9 cellular contexts compared by ENCODE assay signal in the genomic region with DNA sequence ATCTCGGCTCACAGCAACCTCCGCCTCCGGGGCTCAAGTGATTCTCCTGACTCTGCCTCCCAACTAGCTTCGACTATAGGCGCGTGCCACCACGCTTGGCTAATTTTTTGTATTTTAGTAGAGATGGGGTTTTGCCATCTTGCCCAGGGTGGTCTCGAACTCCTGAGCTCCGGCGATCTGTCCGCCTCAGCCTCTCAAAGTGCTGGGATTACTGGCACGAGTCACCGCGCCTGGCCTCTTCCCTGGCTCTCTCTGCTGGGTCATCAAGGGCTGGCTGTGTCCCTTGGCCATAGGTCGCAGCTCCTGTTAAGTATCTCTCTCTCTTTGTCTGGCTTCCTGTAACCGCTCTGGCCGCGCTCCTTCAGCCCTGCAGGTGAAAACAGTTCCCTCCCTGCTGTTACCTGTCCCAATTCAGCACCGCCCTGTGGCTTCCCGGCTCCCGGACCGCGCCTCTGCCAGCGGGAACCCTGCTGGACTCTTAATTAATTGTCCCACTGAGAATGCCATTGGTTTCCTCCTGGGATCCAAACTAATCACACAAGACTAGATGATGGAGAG. TPM values are rescaled to one million over a fixed set of nuclear protein-coding genes. Genes with fewer than 3 reads are reported as not detected.
A peak's percentile ranks its signal among the peaks of the same experiment; 100 is the strongest.
DNase-seq lines count a peak whose midpoint lies in the region; ATAC-seq, FAIRE-seq and TF ChIP-seq lines count a peak whose summit lies in the region.
"Had no signal": no experiment of that assay in that cellular context is flagged by ENCODE, and none has a peak within 500 bp of the region (broad histone marks: within the 10 kb centered on the region; RNA-seq: fewer than 3 reads in every experiment).

No MANE protein-coding gene starts in this region.

- ATAC-seq in GM12878: no peak
- no peak for ATAC-seq in HG03432 (IDR thresholded peaks at IDR 0.05; ENCODE audit: unreplicated experiment)

- H3K27me3 ChIP-seq in AG04450 (ENCODE audit: control insufficient read depth, insufficient read depth, low read length) (peaks cover 12% of the 10 kb centered on the region), HUES48 (ENCODE audit: control insufficient read depth, insufficient read depth, low read length) (peaks cover 28% of the 10 kb centered on the region), GM12878 (replicated peaks in 1 of 2; ENCODE audit: control insufficient read depth in 2 of 2, insufficient read depth in 2 of 2, low read length in 1 of 2) (peaks cover 2 to 7% of the 10 kb centered on the region in 2 experiments; a peak in 2 of 4 replicates), layer of hippocampus (ENCODE audit: control insufficient read depth, insufficient read depth, low read length) (peaks cover 2% of the 10 kb centered on the region)

- no peak for TF ChIP-seq RAD21 in GM12878 (IDR thresholded peaks at IDR 0.05; ENCODE audit: insufficient read depth, low read depth, low read length)

- H3K4me3 ChIP-seq in AG04450 (ENCODE audit: low read depth, low read length) (peak overlapping the region; percentile 83), HUES48 (ENCODE audit: low read depth, low read length) (peak overlapping the region; percentile 87), GM12878 (peak overlapping the region; percentile 85)

- CTCF ChIA-PET in AG04450 (lab: Charles Lee): interaction anchor here (1.6 kb wide), 1 partner anchor 189 kb away, joined by 5 read pairs; no protein-coding TSS in a partner anchor
- CTCF ChIA-PET in GM12878 (lab: Yijun Ruan, JAX): no interaction called here

- H2AFZ ChIP-seq in GM12878 (ENCODE audit: control insufficient read depth, low read depth, low read length): peak overlapping the region; percentile 66; the same call in 1 of the 2 replicates

- no TSS peak for BruUV-seq in GM12878 (replicated peaks; lab: Mats Ljungman, UMichigan)

- DNase-seq in AG04450 (ENCODE audit: low read depth, low spot score) (no peak), GM12878 (ENCODE audit: low read depth, low spot score) (no peak), glomerular visceral epithelial cell (ENCODE audit: extremely low spot score) (no peak), NCI-H446 treated with DMSO at 0.1 percent for 48 hours (lab: John Stamatoyannopoulos, UW) (no peak)

- H3K27ac ChIP-seq in AG04450 (ENCODE audit: low read depth, low read length): peak overlapping the region; percentile 21
- H3K27ac ChIP-seq in HUES48 (ENCODE audit: low read depth, low read length): no peak overlapping the region
- H3K27ac ChIP-seq in GM12878 (ENCODE audit: control insufficient read depth, insufficient read depth): no peak overlapping the region
- peak overlapping the region; percentile 91 for H3K27ac ChIP-seq in layer of hippocampus (ENCODE audit: low read depth, low read length)
- peak overlapping the region; percentile 87 for H3K27ac ChIP-seq in temporal lobe (ENCODE audit: low read depth, low read length)

- POLR2A ChIA-PET in AG04450 (lab: Yijun Ruan, JAX): interaction anchor here (1.2 kb wide), 1 partner anchor 15 kb away, joined by 3 read pairs; no protein-coding TSS in a partner anchor
- POLR2A ChIA-PET in GM12878 (lab: Charles Lee): interaction anchor here (0.7 kb wide), 1 partner anchor 181 kb away, joined by 5 read pairs; no protein-coding TSS in a partner anchor

- H3K4me1 ChIP-seq in HUES48 (ENCODE audit: control insufficient read depth, insufficient read depth, low read length): peaks cover 13% of the 10 kb centered on the region; the same call in 1 of the 2 replicates
- H3K4me1 ChIP-seq in GM12878 (ENCODE audit: control insufficient read depth, insufficient read depth, low read length): peaks cover 16% of the 10 kb centered on the region

- TF ChIP-seq EP300 in GM12878 (IDR thresholded peaks at IDR 0.05; ENCODE audit: borderline replicate concordance in 1 of 2, control insufficient read depth in 1 of 2, low read depth in 2 of 2, low read length in 2 of 2): no peak

- H3K79me2 ChIP-seq in GM12878 (ENCODE audit: control insufficient read depth, insufficient read depth, low read length): no peaks in the 10 kb centered on the region

- WGBS in GM12878 (ENCODE audit: insufficient coverage, insufficient replicate concordance, low lambda C conversion rate, missing lambda C conversion rate): 77% methylated on average over 24 of the region's 24 CpGs

- no peak overlapping the region for H3K9ac ChIP-seq in HUES48 (ENCODE audit: low read depth, low read length)
- no peak overlapping the region for H3K9ac ChIP-seq in GM12878 (ENCODE audit: control insufficient read depth, insufficient read depth, low read length)

- no peaks in the 10 kb centered on the region for H3K36me3 ChIP-seq in HUES48 (ENCODE audit: control insufficient read depth, insufficient read depth, low read length)
- no peaks in the 10 kb centered on the region for H3K36me3 ChIP-seq in GM12878 (ENCODE audit: control insufficient read depth in 2 of 2, insufficient read depth in 2 of 2, low read length in 1 of 2)

- H3K4me2 ChIP-seq in GM12878 (ENCODE audit: control insufficient read depth, insufficient read depth): peak overlapping the region; percentile 100

- H3K9me3 ChIP-seq in AG04450 (ENCODE audit: control insufficient read depth, insufficient read depth, low read length): no peaks in the 10 kb centered on the region; the same call in none of the 2 replicates
- H3K9me3 ChIP-seq in HUES48 (ENCODE audit: control insufficient read depth, insufficient read depth, low read length): no peaks in the 10 kb centered on the region
- H3K9me3 ChIP-seq in GM12878 (replicated peaks; ENCODE audit: control insufficient read depth, insufficient read depth, low read length): no peaks in the 10 kb centered on the region; the same call in 2 of the 3 replicates

- FAIRE-seq in GM12878 (lab: Jason Lieb, UNC): no peak
- FAIRE-seq: islet of Langerhans had no signal

- TF ChIP-seq POLR2A in GM12878 (IDR thresholded peaks at IDR 0.05; ENCODE audit: low read depth, low read length): no peak

- no peaks in the 10 kb centered on the region for H4K20me1 ChIP-seq in GM12878 (ENCODE audit: control insufficient read depth, insufficient read depth)

- intact Hi-C loops in GM12878 (cut with micrococcal nuclease; ENCODE audit: unreplicated experiment): no loop called here

- RAD21 ChIA-PET in GM12878 (lab: Charles Lee; ENCODE audit: unreplicated experiment): no interaction called here

- TF ChIP-seq CTCF in AG04450 (IDR thresholded peaks at IDR 0.05; ENCODE audit: low read depth, low read length) (no peak), GM12878 (IDR thresholded peaks at IDR 0.05 in 2 of 3, conservative IDR thresholded peaks at IDR 0.05 in 1 of 3; ENCODE audit: control insufficient read depth in 2 of 3, extremely low read depth in 1 of 3, insufficient read depth in 1 of 3, low read depth in 3 of 3, low read length in 3 of 3) (no peak)

- in situ Hi-C loops in GM12878 (cut with MboI): no loop called here

- SMC1A ChIA-PET in GM12878 (lab: Charles Lee; ENCODE audit: uncharacterized antibody, unreplicated experiment): interaction anchor here (0.6 to 1.9 kb wide), 2 partner anchors 11 to 665 kb away, joined by 3 to 4 read pairs; no protein-coding TSS in a partner anchor

TF ChIP-seq in GM12878, 131 proteins besides CTCF, POLR2A, EP300 and RAD21 (continues in another document):
- TF ChIP-seq CBX3 (IDR thresholded peaks at IDR 0.05; ENCODE audit: borderline replicate concordance, low read depth) (no peak), ESRRA (IDR thresholded peaks at IDR 0.05; ENCODE audit: low read length) (no peak), NFIC (IDR thresholded peaks at IDR 0.05; ENCODE audit: low read depth, low read length) (no peak), ZNF217 (IDR thresholded peaks at IDR 0.05) (no peak)

RNA-seq across cellular contexts. Expression of a gene that starts 1.3 kb away (rescaled TPM):
- polyA plus RNA-seq in AG04450 (2011; rRNA removed) (12.5 and 13.9 TPM in 2 replicates), GM12878 (2011; rRNA removed) (0.37 and 0.39 TPM in 2 replicates), GM12878 (2014; fragmentation: Illumina TruSeq; extraction: Trizol) (0.06 and 0.40 TPM in 2 replicates), GM12878 (2014; fragmentation: Nextera tagmentation; extraction: Ambion mirVana) (under 1 TPM; 0.02 to 0.07 TPM), GM12878 (2014; rRNA removed) (0.28 and 0.96 TPM in 2 replicates), GM12878 (2016; fragmentation: Nextera tagmentation; extraction: Ambion mirVana) (1 to 10 TPM in 1 of 2 experiments, under 1 TPM in 1; 0.99 to 1.2 TPM)
- 20.9 and 53.4 TPM in 2 replicates for polyA minus RNA-seq in AG04450 (2011; rRNA and poly(A)+ RNA removed)
- 15.5 and 31.9 TPM in 2 replicates for total RNA-seq in GM12878 (2013; cell fraction: nucleolus; rRNA removed)
- total RNA-seq in GM12878 (2014; rRNA removed) (0.51 and 0.76 TPM in 2 replicates), GM12878 (2014; rRNA removed; fragmentation: Illumina TruSeq; extraction: Trizol) (0.41 and 1.1 TPM in 2 replicates), GM12878 (2021) (0.85 and 2.2 TPM in 2 replicates), temporal lobe (110 TPM)
- polyA plus RNA-seq in GM12878 (2011; ENCODE audit: low read depth): 0.96 TPM
- 0.13 and 0.90 TPM in 2 replicates for polyA plus RNA-seq in GM12878 (2011; cell fraction: cytosol; rRNA removed)
- polyA plus RNA-seq in GM12878 (2011; cell fraction: nucleus; rRNA removed): 2.2 and 2.7 TPM in 2 replicates
- 2.4 and 2.6 TPM in 2 replicates for polyA plus RNA-seq in GM12878 (2012)
- polyA minus RNA-seq in GM12878 (2011; rRNA and poly(A)+ RNA removed): 0.22 and 0.98 TPM in 2 replicates
- polyA minus RNA-seq in GM12878 (2011; cell fraction: cytosol; rRNA and poly(A)+ RNA removed): 0.53 TPM in 1 of 2 replicates, not detected in the other
- polyA minus RNA-seq in GM12878 (2011; cell fraction: nucleus; rRNA and poly(A)+ RNA removed): 1.7 and 1.8 TPM in 2 replicates

RNA-seq across cellular contexts. Expression of a gene that starts 42.5 kb away (rescaled TPM):
- polyA plus RNA-seq in AG04450 (2011; rRNA removed) (0.04 and 0.06 TPM in 2 replicates), GM12878 (2011; rRNA removed) (0.04 and 0.11 TPM in 2 replicates), GM12878 (2014; fragmentation: Illumina TruSeq; extraction: Trizol) (0.07 TPM in 1 of 2 replicates, not detected in the other), GM12878 (2014; fragmentation: Nextera tagmentation; extraction: Ambion mirVana) (not detected), GM12878 (2014; rRNA removed) (0.22 and 0.38 TPM in 2 replicates), GM12878 (2016; fragmentation: Nextera tagmentation; extraction: Ambion mirVana) (under 1 TPM; 0.21 to 0.55 TPM)
- polyA minus RNA-seq in AG04450 (2011; rRNA and poly(A)+ RNA removed): 0.14 TPM in 1 of 2 replicates, not detected in the other
- total RNA-seq in GM12878 (2013; cell fraction: nucleolus; rRNA removed): 3.4 and 3.6 TPM in 2 replicates
- total RNA-seq in GM12878 (2014; rRNA removed) (0.11 and 0.28 TPM in 2 replicates), GM12878 (2014; rRNA removed; fragmentation: Illumina TruSeq; extraction: Trizol) (0.14 and 0.22 TPM in 2 replicates), GM12878 (2021) (0.37 and 0.87 TPM in 2 replicates), temporal lobe (3.4 TPM)
- polyA plus RNA-seq in GM12878 (2011; ENCODE audit: low read depth): 0.16 TPM
- 0.04 and 0.10 TPM in 2 replicates for polyA plus RNA-seq in GM12878 (2011; cell fraction: cytosol; rRNA removed)
- polyA plus RNA-seq in GM12878 (2011; cell fraction: nucleus; rRNA removed): 2.0 and 2.1 TPM in 2 replicates
- polyA plus RNA-seq in GM12878 (2012): 0.38 and 0.49 TPM in 2 replicates
- 0.59 and 0.62 TPM in 2 replicates for polyA minus RNA-seq in GM12878 (2011; rRNA and poly(A)+ RNA removed)
- not detected in 2 replicates for polyA minus RNA-seq in GM12878 (2011; cell fraction: cytosol; rRNA and poly(A)+ RNA removed)
- polyA minus RNA-seq in GM12878 (2011; cell fraction: nucleus; rRNA and poly(A)+ RNA removed): 1.3 and 3.3 TPM in 2 replicates

Comparison
In these comparisons a context has a peak if more than half of its experiments do, and no peak if none do; other contexts are left out.
1. H3K27ac ChIP-seq: peak in AG04450 (single experiment), layer of hippocampus (single experiment) and temporal lobe (single experiment); none in HUES48 (single experiment) and GM12878 (single experiment).
2. Peak in every context shown above with its lines, with median percentiles within 50 percentile points of each other: H3K4me3 ChIP-seq.